In the genomic region with DNA sequence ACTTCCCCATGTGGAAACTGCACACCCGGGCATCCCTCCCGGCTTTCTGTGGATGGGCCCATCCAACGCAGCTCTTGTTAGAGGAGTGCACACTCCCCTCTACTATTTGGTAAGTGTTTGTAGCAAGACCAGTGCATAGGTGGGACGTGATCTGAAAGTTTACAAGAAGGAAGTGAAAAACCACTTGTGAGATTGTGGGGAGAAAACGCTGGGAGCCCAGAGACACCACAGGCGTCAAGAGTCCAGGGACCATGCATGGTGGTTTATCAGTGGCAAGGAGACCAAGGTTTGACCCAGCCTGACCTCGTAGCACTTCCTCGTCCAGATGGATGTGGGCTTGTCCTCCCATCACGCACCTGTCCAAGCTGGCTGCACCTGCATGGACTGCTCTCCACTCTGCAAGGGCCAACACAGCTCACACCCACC, we compare ENCODE assay signal across 9 cellular contexts. TPM values are rescaled to one million over a fixed set of nuclear protein-coding genes. Genes with fewer than 3 reads are reported as not detected.
A peak's percentile ranks its signal among the peaks of the same experiment; 100 is the strongest.
DNase-seq lines count a peak whose midpoint lies in the region; ATAC-seq and TF ChIP-seq lines count a peak whose summit lies in the region.
"Had no signal": no experiment of that assay in that cellular context is flagged by ENCODE, and none has a peak within 500 bp of the region (broad histone marks: within the 10 kb centered on the region; RNA-seq: fewer than 3 reads in every experiment).

No MANE protein-coding gene starts in this region.

- H3K4me1 Mint-ChIP-seq in osteocyte (ENCODE audit: unreplicated experiment): peaks cover 72% of the 10 kb centered on the region

- TF ChIP-seq CTCF in osteocyte (IDR thresholded peaks at IDR 0.05): no peak

- H3K27me3 Mint-ChIP-seq in osteocyte (ENCODE audit: unreplicated experiment): no peaks in the 10 kb centered on the region

- H3K4me3 Mint-ChIP-seq in osteocyte (ENCODE audit: unreplicated experiment): no peak overlapping the region

- peak overlapping the region; percentile 2 for H3K27ac Mint-ChIP-seq in osteocyte (ENCODE audit: unreplicated experiment)

- H3K9me3 Mint-ChIP-seq in osteocyte (ENCODE audit: unreplicated experiment): no peaks in the 10 kb centered on the region

- peaks cover 9% of the 10 kb centered on the region for H3K36me3 Mint-ChIP-seq in osteocyte (ENCODE audit: unreplicated experiment)

- ATAC-seq in GM19043 (IDR thresholded peaks at IDR 0.05; ENCODE audit: low read depth, unreplicated experiment) (peak; percentile 64), HG02678 (IDR thresholded peaks at IDR 0.05; ENCODE audit: unreplicated experiment) (peak; percentile 89), HG02588 (IDR thresholded peaks at IDR 0.05; ENCODE audit: unreplicated experiment) (no peak)

- DNase-seq in RPMI8226: peak; percentile 92
- DNase-seq in osteocyte (ENCODE audit: extremely low spot score, unreplicated experiment): peak; percentile 34
- no peak for DNase-seq in occipital lobe (lab: John Stamatoyannopoulos, UW)
- no peak for DNase-seq in NCI-H2107 treated with DMSO at 0.1 percent for 48 hours (lab: John Stamatoyannopoulos, UW; ENCODE audit: unreplicated experiment)
- DNase-seq: NCI-H2171 treated with DMSO at 0.1 percent for 48 hours; stimulated activated CD4-positive, alpha-beta T cell treated with anti-CD3 and anti-CD28 coated beads, Interleukin-2, amount 100 ng/mL, for 48 hours had no signal

RNA-seq across cellular contexts. Expression of gene ATP10A, which starts 51.6 kb away (rescaled TPM):
- total RNA-seq in osteocyte (71.9 and 74.2 TPM in 2 replicates), occipital lobe (0.78 TPM)

Comparison
In these comparisons a context has a peak if more than half of its experiments do, and no peak if none do; other contexts are left out.
1. DNase-seq: peak in RPMI8226 (single experiment) and osteocyte (single experiment); none in occipital lobe (single experiment) and NCI-H2107 treated with DMSO at 0.1 percent for 48 hours (single experiment).
2. RNA of gene ATP10A, which starts 51.6 kb away (total RNA-seq): 71.9 to 74.2 TPM in osteocyte; 0.78 TPM in occipital lobe (single experiment); every median in the first group is over 10 times any median in the second.